11 cellular contexts compared by ENCODE assay signal in genomic region chr4:8189551-8190466, GRCh38. TPM values are rescaled to one million over a fixed set of nuclear protein-coding genes. Genes with fewer than 3 reads are reported as not detected.
A peak's percentile ranks its signal among the peaks of the same experiment; 100 is the strongest.
DNase-seq lines count a peak whose midpoint lies in the region; ATAC-seq and TF ChIP-seq lines count a peak whose summit lies in the region.
"Had no signal": no experiment of that assay in that cellular context is flagged by ENCODE, and none has a peak within 500 bp of the region (broad histone marks: within the 10 kb centered on the region; RNA-seq: fewer than 3 reads in every experiment).

No MANE protein-coding gene starts in this region.

- H3K27me3 Mint-ChIP-seq in osteocyte (ENCODE audit: unreplicated experiment): peaks cover 7% of the 10 kb centered on the region

- H3K27ac ChIP-seq in colonic mucosa: peak overlapping the region; percentile 36
- H3K27ac ChIP-seq in left lung: peak overlapping the region; percentile 81 to 86
- peak overlapping the region; percentile 3 to 78 (median 71) for H3K27ac ChIP-seq in stomach
- H3K27ac ChIP-seq: ovary had no signal

- H3K36me3 Mint-ChIP-seq in osteocyte (ENCODE audit: unreplicated experiment): no peaks in the 10 kb centered on the region
- H3K36me3 Mint-ChIP-seq: activated naive CD4-positive, alpha-beta T cell treated with anti-CD3 and anti-CD28 coated beads, Interleukin-2, amount 50 U/mL, for 72 hours had no signal

- no peak for TF ChIP-seq POLR2A in stomach (IDR thresholded peaks at IDR 0.05)

- no peaks in the 10 kb centered on the region for H3K9me3 Mint-ChIP-seq in osteocyte (ENCODE audit: unreplicated experiment)
- H3K9me3 Mint-ChIP-seq: activated naive CD4-positive, alpha-beta T cell treated with anti-CD3 and anti-CD28 coated beads, Interleukin-2, amount 50 U/mL, for 72 hours had no signal

- intact Hi-C loops in colonic mucosa (cut with DNase I) (no loop called here), left lung (cut with DNase I) (no loop called here), stomach (cut with DNase I; ENCODE audit: low total_unique reads) (no loop called here)

- H3K9me3 ChIP-seq in colonic mucosa: no peaks in the 10 kb centered on the region
- H3K9me3 ChIP-seq in left lung: no peaks in the 10 kb centered on the region
- H3K9me3 ChIP-seq in stomach: no peaks in the 10 kb centered on the region
- H3K9me3 ChIP-seq: ovary had no signal

- peaks cover 45% of the 10 kb centered on the region for H3K4me1 Mint-ChIP-seq in osteocyte (ENCODE audit: unreplicated experiment)

- no peak overlapping the region for H3K4me3 Mint-ChIP-seq in osteocyte (ENCODE audit: unreplicated experiment)

- H3K27ac Mint-ChIP-seq in osteocyte (ENCODE audit: unreplicated experiment): no peak overlapping the region

- H3K4me1 ChIP-seq in colonic mucosa (no peaks in the 10 kb centered on the region), left lung (peaks cover 28 to 54% of the 10 kb centered on the region in 2 donors), stomach (peaks cover 24 to 53% (median 35%) of the 10 kb centered on the region in 4 donors)

- no peak overlapping the region for H3K9ac ChIP-seq in colonic mucosa (ENCODE audit: low read depth in 2 of 2, low read length in 2 of 2)

- H3K36me3 ChIP-seq in colonic mucosa (no peaks in the 10 kb centered on the region), left lung (no peaks in the 10 kb centered on the region), stomach (no peaks in the 10 kb centered on the region)
- H3K36me3 ChIP-seq: ovary had no signal

- H3K27me3 ChIP-seq in colonic mucosa (no peaks in the 10 kb centered on the region), left lung (peaks cover 0 to 7% of the 10 kb centered on the region in 2 donors), stomach (no peaks in the 10 kb centered on the region)
- H3K27me3 ChIP-seq: ovary had no signal

- TF ChIP-seq EP300 in stomach (IDR thresholded peaks at IDR 0.05): no peak

- DNase-seq in NCI-H2171 treated with DMSO at 0.1 percent for 48 hours (lab: John Stamatoyannopoulos, UW) (peak; percentile 23), colonic mucosa (no peak), left lung (peak in 1 of 2 donors; percentile 65), stomach (no peak), osteocyte (ENCODE audit: extremely low spot score, unreplicated experiment) (no peak), NCI-H1105 (lab: John Stamatoyannopoulos, UW) (no peak), COR-L47 (lab: John Stamatoyannopoulos, UW) (no peak)
- DNase-seq: activated CD4-positive, CD25-positive, alpha-beta regulatory T cell; ovary had no signal

- 83 to 89% (median 86%) methylated on average over 22 to 26 of the region's 26 CpGs for WGBS in stomach, 5 donors

- TF ChIP-seq CTCF in colonic mucosa (IDR thresholded peaks at IDR 0.05): no peak
- TF ChIP-seq CTCF in left lung (IDR thresholded peaks at IDR 0.05): no peak
- no peak for TF ChIP-seq CTCF in stomach (IDR thresholded peaks at IDR 0.05)
- no peak for TF ChIP-seq CTCF in osteocyte (IDR thresholded peaks at IDR 0.05)

- H3K4me3 ChIP-seq in colonic mucosa: no peak overlapping the region
- no peak overlapping the region for H3K4me3 ChIP-seq in left lung
- no peak overlapping the region for H3K4me3 ChIP-seq in stomach
- H3K4me3 ChIP-seq: ovary had no signal

- ATAC-seq in left lung (no peak), HG02840 (IDR thresholded peaks at IDR 0.05; ENCODE audit: low FRiP score, unreplicated experiment) (no peak)
- ATAC-seq: activated naive CD4-positive, alpha-beta T cell treated with anti-CD3 and anti-CD28 coated beads, Interleukin-2, amount 50 U/mL, for 72 hours had no signal

RNA-seq across cellular contexts. Expression of gene SH3TC1, which starts 9.3 kb away (rescaled TPM):
- total RNA-seq in colonic mucosa (10 to 100 TPM; 10.8 to 22.5 TPM), left lung (10 to 100 TPM; 29.6 to 46.1 TPM), stomach (10 to 100 TPM; 22.8 to 96.2 (median 52.5) TPM), osteocyte (0.70 and 1.6 TPM in 2 replicates)
- polyA plus RNA-seq in stomach: 10 to 100 TPM; 12.0 to 18.2 (median 13.9) TPM

RNA-seq across cellular contexts. Expression of gene ABLIM2, which starts 31.2 kb away (rescaled TPM):
- total RNA-seq in colonic mucosa (10 to 100 TPM; 11.1 to 11.5 TPM), left lung (10 to 100 TPM in 1 of 2 donors, 1 to 10 TPM in 1; 8.8 to 10.2 TPM), stomach (10 to 100 TPM in 2 of 5 donors, 1 to 10 TPM in 3; 3.1 to 28.0 (median 9.4) TPM), osteocyte (0.24 and 0.31 TPM in 2 replicates)
- polyA plus RNA-seq in stomach: 1 to 10 TPM; 2.3 to 5.8 (median 2.4) TPM
